Comparison of ENCODE assay signal across 19 cellular contexts in genomic region chr20:24672181-24672880, GRCh38.
DNase-seq lines count a peak whose midpoint lies in the region; ATAC-seq, FAIRE-seq and TF ChIP-seq lines count a peak whose summit lies in the region.
"Had no signal": no experiment of that assay in that cellular context is flagged by ENCODE, and none has a peak within 500 bp of the region (broad histone marks: within the 10 kb centered on the region; RNA-seq: fewer than 3 reads in every experiment).

No MANE protein-coding gene starts in this region.

- H3K36me3 ChIP-seq in ACC112 (ENCODE audit: insufficient read depth, low read length) (no peaks in the 10 kb centered on the region), Panc1 (ENCODE audit: control insufficient read depth, insufficient read depth, low read length) (no peaks in the 10 kb centered on the region), fibroblast of lung (ENCODE audit: control insufficient read depth, insufficient read depth, low read length) (no peaks in the 10 kb centered on the region), osteoblast (ENCODE audit: insufficient read depth, low read length) (no peaks in the 10 kb centered on the region)
- H3K36me3 ChIP-seq in effector memory CD4-positive, alpha-beta T cell (ENCODE audit: control insufficient read depth, insufficient read depth, low read length): no peaks in the 10 kb centered on the region
- H3K36me3 ChIP-seq: breast epithelium had no signal

- H2AFZ ChIP-seq in ACC112 (ENCODE audit: low read length, unreplicated experiment): peak overlapping the region; percentile 38
- H2AFZ ChIP-seq in fibroblast of lung (ENCODE audit: low read length): no peak overlapping the region
- H2AFZ ChIP-seq in osteoblast (ENCODE audit: low read length): peak overlapping the region; percentile 75

- POLR2A ChIA-PET in Panc1 (lab: Charles Lee): interaction anchor here (0.6 kb wide), 1 partner anchor 289 kb away, joined by 5 read pairs; no protein-coding TSS in a partner anchor
- POLR2A ChIA-PET in HEK293T (lab: Yijun Ruan, JAX): no interaction called here

- H3K4me2 ChIP-seq in fibroblast of lung (ENCODE audit: extremely low read depth, insufficient read depth, low read length) (peak overlapping the region; percentile 26), osteoblast (ENCODE audit: insufficient read depth, low read length) (peak overlapping the region; percentile 63)

- TF ChIP-seq CTCF in Panc1 (IDR thresholded peaks at IDR 0.05) (no peak), fibroblast of lung (conservative IDR thresholded peaks at IDR 0.05 in 1 of 2, IDR thresholded peaks at IDR 0.05 in 1 of 2; ENCODE audit: low read depth in 1 of 2, low read length in 2 of 2) (no peak), osteoblast (IDR thresholded peaks at IDR 0.05; ENCODE audit: extremely low read depth, low read depth, low read length) (no peak)

- intact Hi-C loops in Panc1 (cut with micrococcal nuclease; ENCODE audit: unreplicated experiment): no loop called here

- no peak overlapping the region for H3K4me3 ChIP-seq in ACC112 (ENCODE audit: low read depth, low read length)
- no peak overlapping the region for H3K4me3 ChIP-seq in Panc1 (ENCODE audit: low read depth in 2 of 2, low read length in 2 of 2)
- H3K4me3 ChIP-seq in fibroblast of lung (replicated peaks in 1 of 4; ENCODE audit: control extremely low read depth in 1 of 4, insufficient read depth in 1 of 4, low read depth in 3 of 4, low read length in 4 of 4): no peak overlapping the region
- peak overlapping the region; percentile 20 for H3K4me3 ChIP-seq in osteoblast (ENCODE audit: insufficient read depth, low read length)
- no peak overlapping the region for H3K4me3 ChIP-seq in effector memory CD4-positive, alpha-beta T cell (ENCODE audit: insufficient read depth, low read depth, low read length, poor library complexity, severe bottlenecking)
- H3K4me3 ChIP-seq: breast epithelium had no signal

- H3K4me1 ChIP-seq in ACC112 (ENCODE audit: control insufficient read depth, insufficient read depth, low read length, unreplicated experiment): peaks cover 21% of the 10 kb centered on the region
- H3K4me1 ChIP-seq in Panc1 (ENCODE audit: control insufficient read depth, insufficient read depth, low read length): 0 out of 2 replicates have a peak, but pooled peaks cover 3% of the 10 kb centered on the region
- H3K4me1 ChIP-seq in fibroblast of lung (ENCODE audit: control insufficient read depth, extremely low read depth, insufficient read depth, low read length): peaks cover 19% of the 10 kb centered on the region
- H3K4me1 ChIP-seq in osteoblast (ENCODE audit: insufficient read depth, low read length): peaks cover 24% of the 10 kb centered on the region
- H3K4me1 ChIP-seq in effector memory CD4-positive, alpha-beta T cell (ENCODE audit: control insufficient read depth, insufficient read depth, low read length, poor library complexity, severe bottlenecking): no peaks in the 10 kb centered on the region
- H3K4me1 ChIP-seq: breast epithelium had no signal

- no TSS peak for BruUV-seq in Panc1 (replicated peaks; lab: Mats Ljungman, UMichigan)

- peak; percentile 52 for ATAC-seq in Panc1
- ATAC-seq: activated CD4-positive, CD25-positive, alpha-beta regulatory T cell treated with anti-CD3 and anti-CD28 coated beads, Interleukin-2, amount 50 U/mL, for 24 hours; activated naive CD4-positive, alpha-beta T cell treated with anti-CD3 and anti-CD28 coated beads, Interleukin-2, amount 50 U/mL, for 72 hours had no signal

- no peaks in the 10 kb centered on the region for H3K79me2 ChIP-seq in ACC112 (ENCODE audit: control insufficient read depth, insufficient read depth, low read length, unreplicated experiment)
- H3K79me2 ChIP-seq in fibroblast of lung (ENCODE audit: control insufficient read depth, insufficient read depth, low read length): no peaks in the 10 kb centered on the region
- H3K79me2 ChIP-seq in osteoblast (ENCODE audit: insufficient read depth, low read length): no peaks in the 10 kb centered on the region

- CTCF ChIA-PET in Panc1 (lab: Charles Lee): no interaction called here
- CTCF ChIA-PET in HEK293T (lab: Yijun Ruan, JAX): no interaction called here

- DNase-seq in Panc1 (ENCODE audit: low read depth, low spot score): no peak
- DNase-seq in fibroblast of lung (ENCODE audit: low read depth in 2 of 2): peak; percentile 71 to 88
- DNase-seq in osteoblast (ENCODE audit: insufficient read length, low spot score, missing footprints): peak; percentile 91
- no peak for DNase-seq in effector memory CD4-positive, alpha-beta T cell
- DNase-seq in HEK293T (ENCODE audit: extremely low spot score): no peak
- no peak for DNase-seq in frontal cortex (ENCODE audit: low spot score in 2 of 2)
- DNase-seq in substantia nigra (lab: John Stamatoyannopoulos, UW): no peak
- DNase-seq: DMS153, foreskin melanocyte, MM.1S, NCI-H1694 had no signal

- no peaks in the 10 kb centered on the region for H3K27me3 ChIP-seq in ACC112 (ENCODE audit: insufficient read depth, low read length)
- H3K27me3 ChIP-seq in Panc1 (ENCODE audit: control insufficient read depth, insufficient read depth, low read length): no peaks in the 10 kb centered on the region
- H3K27me3 ChIP-seq in fibroblast of lung (ENCODE audit: control insufficient read depth, insufficient read depth, low read length): no peaks in the 10 kb centered on the region
- H3K27me3 ChIP-seq in osteoblast (ENCODE audit: insufficient read depth, low read length): no peaks in the 10 kb centered on the region
- H3K27me3 ChIP-seq in effector memory CD4-positive, alpha-beta T cell (replicated peaks; ENCODE audit: control insufficient read depth, insufficient read depth, low read length, poor library complexity, severe bottlenecking): no peaks in the 10 kb centered on the region
- H3K27me3 ChIP-seq: breast epithelium had no signal

- H3K9me3 ChIP-seq in Panc1 (ENCODE audit: control insufficient read depth, insufficient read depth, low read depth, low read length) (no peaks in the 10 kb centered on the region), fibroblast of lung (ENCODE audit: control insufficient read depth, insufficient read depth, low read depth, low read length) (no peaks in the 10 kb centered on the region), osteoblast (ENCODE audit: low read depth, low read length) (no peaks in the 10 kb centered on the region)
- H3K9me3 ChIP-seq in effector memory CD4-positive, alpha-beta T cell (ENCODE audit: control insufficient read depth, low read length): no peaks in the 10 kb centered on the region
- H3K9me3 ChIP-seq: breast epithelium had no signal

- no peak for FAIRE-seq in frontal cortex (lab: Jason Lieb, UNC)
- FAIRE-seq: A204.1, endothelial cell of umbilical vein, GM12891 had no signal

- H4K20me1 ChIP-seq in fibroblast of lung (ENCODE audit: control insufficient read depth, extremely low read depth, insufficient read depth, low read length): no peaks in the 10 kb centered on the region
- no peaks in the 10 kb centered on the region for H4K20me1 ChIP-seq in osteoblast (ENCODE audit: insufficient read depth, low read length)

- in situ Hi-C loops in Panc1 (cut with HindIII; ENCODE audit: low pct_unique_long_range_greater_than_20kb, low sequenced_read_pairs): no loop called here

- peak overlapping the region; percentile 65 for H3K27ac ChIP-seq in ACC112 (ENCODE audit: low read depth, low read length)
- H3K27ac ChIP-seq in Panc1 (ENCODE audit: low read length): no peak overlapping the region
- H3K27ac ChIP-seq in fibroblast of lung (ENCODE audit: insufficient read depth, low read length): peak overlapping the region; percentile 76
- peak overlapping the region; percentile 94 for H3K27ac ChIP-seq in osteoblast (ENCODE audit: low read depth, low read length)
- H3K27ac ChIP-seq in effector memory CD4-positive, alpha-beta T cell (ENCODE audit: insufficient read depth, low read length, poor library complexity, severe bottlenecking): no peak overlapping the region
- H3K27ac ChIP-seq in substantia nigra (ENCODE audit: low read depth, low read length, poor library complexity, severe bottlenecking): no peak overlapping the region
- H3K27ac ChIP-seq: breast epithelium, HL-60 had no signal

- H3K9ac ChIP-seq in fibroblast of lung (ENCODE audit: insufficient read depth, low read length): no peak overlapping the region

TF ChIP-seq in HEK293T, 16 proteins besides CTCF, POLR2A, EP300 and RAD21:
- no peak for TF ChIP-seq FOXA1 (IDR thresholded peaks at IDR 0.05)
- TF ChIP-seq BHLHE40 (IDR thresholded peaks at IDR 0.05; ENCODE audit: borderline replicate concordance): no peak
- TF ChIP-seq PKNOX1 (IDR thresholded peaks at IDR 0.05): no peak
- TF ChIP-seq HDGF (IDR thresholded peaks at IDR 0.05; ENCODE audit: borderline replicate concordance): no peak
- no peak for TF ChIP-seq ZNF384 (IDR thresholded peaks at IDR 0.05)

Comparison
In these comparisons a context has a peak if more than half of its experiments do, and no peak if none do; other contexts are left out.
1. H3K27ac ChIP-seq: peak in ACC112 (single experiment), fibroblast of lung (single experiment) and osteoblast (single experiment); none in Panc1 (single experiment), effector memory CD4-positive, alpha-beta T cell (single experiment) and substantia nigra (single experiment).
2. DNase-seq: peak in fibroblast of lung (2 of 2) and osteoblast (single experiment); none in Panc1 (single experiment), effector memory CD4-positive, alpha-beta T cell (0 of 3), HEK293T (single experiment), frontal cortex (0 of 2) and substantia nigra (0 of 49).